Comparison of ENCODE assay signal across 1 cellular context in genomic region chr19:15555759-15556633, GRCh38.
TF ChIP-seq lines count a peak whose summit lies in the region.

No MANE protein-coding gene starts in this region.

TF ChIP-seq in K562, 482 proteins besides CTCF, POLR2A, EP300 and RAD21 (continued from another document and continues in another):
- TF ChIP-seq, protein P1, sequence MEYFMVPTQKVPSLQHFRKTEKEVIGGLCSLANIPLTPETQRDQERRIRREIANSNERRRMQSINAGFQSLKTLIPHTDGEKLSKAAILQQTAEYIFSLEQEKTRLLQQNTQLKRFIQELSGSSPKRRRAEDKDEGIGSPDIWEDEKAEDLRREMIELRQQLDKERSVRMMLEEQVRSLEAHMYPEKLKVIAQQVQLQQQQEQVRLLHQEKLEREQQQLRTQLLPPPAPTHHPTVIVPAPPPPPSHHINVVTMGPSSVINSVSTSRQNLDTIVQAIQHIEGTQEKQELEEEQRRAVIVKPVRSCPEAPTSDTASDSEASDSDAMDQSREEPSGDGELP (CRISPR knock-in tag; IDR thresholded peaks at IDR 0.05; ENCODE audit: borderline replicate concordance): peak; percentile 62; the same call in 1 of the 2 replicates
- TF ChIP-seq, protein P2, sequence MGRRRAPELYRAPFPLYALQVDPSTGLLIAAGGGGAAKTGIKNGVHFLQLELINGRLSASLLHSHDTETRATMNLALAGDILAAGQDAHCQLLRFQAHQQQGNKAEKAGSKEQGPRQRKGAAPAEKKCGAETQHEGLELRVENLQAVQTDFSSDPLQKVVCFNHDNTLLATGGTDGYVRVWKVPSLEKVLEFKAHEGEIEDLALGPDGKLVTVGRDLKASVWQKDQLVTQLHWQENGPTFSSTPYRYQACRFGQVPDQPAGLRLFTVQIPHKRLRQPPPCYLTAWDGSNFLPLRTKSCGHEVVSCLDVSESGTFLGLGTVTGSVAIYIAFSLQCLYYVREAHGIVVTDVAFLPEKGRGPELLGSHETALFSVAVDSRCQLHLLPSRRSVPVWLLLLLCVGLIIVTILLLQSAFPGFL (CRISPR knock-in tag; IDR thresholded peaks at IDR 0.05): 0 out of 2 replicates have a peak, but pooled peaks have one; percentile 97
- TF ChIP-seq USF1 (CRISPR knock-in tag; IDR thresholded peaks at IDR 0.05) (peak; percentile 84), XRCC5 (IDR thresholded peaks at IDR 0.05; ENCODE audit: low read depth, low read length) (peak; percentile 74; the same call in 1 of the 2 replicates), NONO (IDR thresholded peaks at IDR 0.05; ENCODE audit: low read depth in 2 of 2, low read length in 1 of 2) (0 out of 4 replicates have a peak, but pooled peaks of 1 of the 2 experiments have one; percentile 45), EGR1 (conservative IDR thresholded peaks at IDR 0.05) (peak; percentile 34), ZNF707 (CRISPR knock-in tag; conservative IDR thresholded peaks at IDR 0.05) (no peak), KLF1 (tag; IDR thresholded peaks at IDR 0.05) (peak; percentile 54; the same call in 1 of the 2 replicates), AFF4 (CRISPR knock-in tag; IDR thresholded peaks at IDR 0.05) (0 out of 2 replicates have a peak, but pooled peaks have one; percentile 17), KLF13 (tag; IDR thresholded peaks at IDR 0.05; ENCODE audit: borderline replicate concordance, low read depth) (peak; percentile 88; the same call in 1 of the 2 replicates), UBTF (IDR thresholded peaks at IDR 0.05; ENCODE audit: borderline replicate concordance in 1 of 2, low read depth in 2 of 2, low read length in 2 of 2) (0 out of 4 replicates have a peak, but pooled peaks of 1 of the 2 experiments have one; percentile 45), ETV1 (tag; conservative IDR thresholded peaks at IDR 0.05; ENCODE audit: low read depth) (0 out of 2 replicates have a peak, but pooled peaks have one; percentile 11), ZBTB7A (IDR thresholded peaks at IDR 0.05; ENCODE audit: borderline replicate concordance, control insufficient read depth, low read depth, low read length) (peak; percentile 76), TRIM24 (IDR thresholded peaks at IDR 0.05) (peak in 1 of 2 experiments; percentile 57; a peak in 1 of 4 replicates), HNRNPLL (IDR thresholded peaks at IDR 0.05; ENCODE audit: low read depth, low read length, poor library complexity, severe bottlenecking) (peak; percentile 68), MYBL2 (IDR thresholded peaks at IDR 0.05; ENCODE audit: low read depth) (no peak), MYBL2 (CRISPR knock-in tag; IDR thresholded peaks at IDR 0.05; ENCODE audit: borderline replicate concordance) (no peak), CBX3 (IDR thresholded peaks at IDR 0.05; ENCODE audit: borderline replicate concordance in 1 of 2, low read length in 2 of 2) (peak in 1 of 2 experiments; percentile 12; a peak in 1 of 3 replicates), PCBP1 (IDR thresholded peaks at IDR 0.05; ENCODE audit: low read depth, low read length, poor library complexity, severe bottlenecking) (no peak), KDM5B (IDR thresholded peaks at IDR 0.05; ENCODE audit: insufficient replicate concordance, low read depth, low read length) (peak; percentile 27), E2F6 (IDR thresholded peaks at IDR 0.05; ENCODE audit: borderline replicate concordance in 1 of 2, extremely low read depth in 1 of 2, insufficient read depth in 1 of 2, insufficient read length in 1 of 2, low read depth in 1 of 2, low read length in 1 of 2, poor library complexity in 1 of 2, severe bottlenecking in 1 of 2) (peak; percentile 25 to 49), ZBTB33 (CRISPR knock-in tag; IDR thresholded peaks at IDR 0.05) (no peak), MTA3 (IDR thresholded peaks at IDR 0.05; ENCODE audit: borderline replicate concordance) (0 out of 2 replicates have a peak, but pooled peaks have one; percentile 26), HNRNPH1 (optimal IDR thresholded peaks at IDR 0.05; ENCODE audit: low read depth, low read length) (no peak), STAG1 (CRISPR knock-in tag; IDR thresholded peaks at IDR 0.05; ENCODE audit: borderline replicate concordance) (peak; percentile 92), CHD1 (IDR thresholded peaks at IDR 0.05; ENCODE audit: low read length) (no peak), NRF1 (conservative IDR thresholded peaks at IDR 0.05 in 1 of 2, IDR thresholded peaks at IDR 0.05 in 1 of 2) (peak in 1 of 2 experiments; percentile 41; a peak in 2 of 4 replicates), L3MBTL2 (IDR thresholded peaks at IDR 0.05) (peak; percentile 75), ELF2 (CRISPR knock-in tag; IDR thresholded peaks at IDR 0.05) (no peak), BHLHE40 (IDR thresholded peaks at IDR 0.05; ENCODE audit: low read length) (peak; percentile 64; the same call in 1 of the 2 replicates), HDAC1 (IDR thresholded peaks at IDR 0.05) (peak in 1 of 2 experiments; percentile 32; a peak in 1 of 4 replicates), MAZ (CRISPR knock-in tag; conservative IDR thresholded peaks at IDR 0.05 in 1 of 2, IDR thresholded peaks at IDR 0.05 in 1 of 2) (peak; percentile 73 to 95; a peak in 3 of 4 replicates), ARNT (IDR thresholded peaks at IDR 0.05) (no peak)
- TF ChIP-seq, protein P3, sequence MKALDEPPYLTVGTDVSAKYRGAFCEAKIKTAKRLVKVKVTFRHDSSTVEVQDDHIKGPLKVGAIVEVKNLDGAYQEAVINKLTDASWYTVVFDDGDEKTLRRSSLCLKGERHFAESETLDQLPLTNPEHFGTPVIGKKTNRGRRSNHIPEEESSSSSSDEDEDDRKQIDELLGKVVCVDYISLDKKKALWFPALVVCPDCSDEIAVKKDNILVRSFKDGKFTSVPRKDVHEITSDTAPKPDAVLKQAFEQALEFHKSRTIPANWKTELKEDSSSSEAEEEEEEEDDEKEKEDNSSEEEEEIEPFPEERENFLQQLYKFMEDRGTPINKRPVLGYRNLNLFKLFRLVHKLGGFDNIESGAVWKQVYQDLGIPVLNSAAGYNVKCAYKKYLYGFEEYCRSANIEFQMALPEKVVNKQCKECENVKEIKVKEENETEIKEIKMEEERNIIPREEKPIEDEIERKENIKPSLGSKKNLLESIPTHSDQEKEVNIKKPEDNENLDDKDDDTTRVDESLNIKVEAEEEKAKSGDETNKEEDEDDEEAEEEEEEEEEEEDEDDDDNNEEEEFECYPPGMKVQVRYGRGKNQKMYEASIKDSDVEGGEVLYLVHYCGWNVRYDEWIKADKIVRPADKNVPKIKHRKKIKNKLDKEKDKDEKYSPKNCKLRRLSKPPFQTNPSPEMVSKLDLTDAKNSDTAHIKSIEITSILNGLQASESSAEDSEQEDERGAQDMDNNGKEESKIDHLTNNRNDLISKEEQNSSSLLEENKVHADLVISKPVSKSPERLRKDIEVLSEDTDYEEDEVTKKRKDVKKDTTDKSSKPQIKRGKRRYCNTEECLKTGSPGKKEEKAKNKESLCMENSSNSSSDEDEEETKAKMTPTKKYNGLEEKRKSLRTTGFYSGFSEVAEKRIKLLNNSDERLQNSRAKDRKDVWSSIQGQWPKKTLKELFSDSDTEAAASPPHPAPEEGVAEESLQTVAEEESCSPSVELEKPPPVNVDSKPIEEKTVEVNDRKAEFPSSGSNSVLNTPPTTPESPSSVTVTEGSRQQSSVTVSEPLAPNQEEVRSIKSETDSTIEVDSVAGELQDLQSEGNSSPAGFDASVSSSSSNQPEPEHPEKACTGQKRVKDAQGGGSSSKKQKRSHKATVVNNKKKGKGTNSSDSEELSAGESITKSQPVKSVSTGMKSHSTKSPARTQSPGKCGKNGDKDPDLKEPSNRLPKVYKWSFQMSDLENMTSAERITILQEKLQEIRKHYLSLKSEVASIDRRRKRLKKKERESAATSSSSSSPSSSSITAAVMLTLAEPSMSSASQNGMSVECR (CRISPR knock-in tag; IDR thresholded peaks at IDR 0.05): peak; percentile 39; the same call in 1 of the 2 replicates
- TF ChIP-seq, protein P4, sequence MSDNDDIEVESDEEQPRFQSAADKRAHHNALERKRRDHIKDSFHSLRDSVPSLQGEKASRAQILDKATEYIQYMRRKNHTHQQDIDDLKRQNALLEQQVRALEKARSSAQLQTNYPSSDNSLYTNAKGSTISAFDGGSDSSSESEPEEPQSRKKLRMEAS (CRISPR knock-in tag; IDR thresholded peaks at IDR 0.05): peak; percentile 54; the same call in 1 of the 2 replicates
- TF ChIP-seq, protein P5, sequence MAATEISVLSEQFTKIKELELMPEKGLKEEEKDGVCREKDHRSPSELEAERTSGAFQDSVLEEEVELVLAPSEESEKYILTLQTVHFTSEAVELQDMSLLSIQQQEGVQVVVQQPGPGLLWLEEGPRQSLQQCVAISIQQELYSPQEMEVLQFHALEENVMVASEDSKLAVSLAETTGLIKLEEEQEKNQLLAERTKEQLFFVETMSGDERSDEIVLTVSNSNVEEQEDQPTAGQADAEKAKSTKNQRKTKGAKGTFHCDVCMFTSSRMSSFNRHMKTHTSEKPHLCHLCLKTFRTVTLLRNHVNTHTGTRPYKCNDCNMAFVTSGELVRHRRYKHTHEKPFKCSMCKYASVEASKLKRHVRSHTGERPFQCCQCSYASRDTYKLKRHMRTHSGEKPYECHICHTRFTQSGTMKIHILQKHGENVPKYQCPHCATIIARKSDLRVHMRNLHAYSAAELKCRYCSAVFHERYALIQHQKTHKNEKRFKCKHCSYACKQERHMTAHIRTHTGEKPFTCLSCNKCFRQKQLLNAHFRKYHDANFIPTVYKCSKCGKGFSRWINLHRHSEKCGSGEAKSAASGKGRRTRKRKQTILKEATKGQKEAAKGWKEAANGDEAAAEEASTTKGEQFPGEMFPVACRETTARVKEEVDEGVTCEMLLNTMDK (IDR thresholded peaks at IDR 0.05; ENCODE audit: borderline replicate concordance, insufficient read depth, low read depth, low read length, poor library complexity, severe bottlenecking): peak; percentile 74
- TF ChIP-seq, protein P6, sequence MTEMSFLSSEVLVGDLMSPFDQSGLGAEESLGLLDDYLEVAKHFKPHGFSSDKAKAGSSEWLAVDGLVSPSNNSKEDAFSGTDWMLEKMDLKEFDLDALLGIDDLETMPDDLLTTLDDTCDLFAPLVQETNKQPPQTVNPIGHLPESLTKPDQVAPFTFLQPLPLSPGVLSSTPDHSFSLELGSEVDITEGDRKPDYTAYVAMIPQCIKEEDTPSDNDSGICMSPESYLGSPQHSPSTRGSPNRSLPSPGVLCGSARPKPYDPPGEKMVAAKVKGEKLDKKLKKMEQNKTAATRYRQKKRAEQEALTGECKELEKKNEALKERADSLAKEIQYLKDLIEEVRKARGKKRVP (CRISPR knock-in tag; IDR thresholded peaks at IDR 0.05): no peak
